Comparison of ENCODE assay signal across 1 cellular context in genomic region chr10:955820-956217, GRCh38.
TF ChIP-seq lines count a peak whose summit lies in the region.

No MANE protein-coding gene starts in this region.

TF ChIP-seq in HepG2, 621 proteins besides CTCF, POLR2A, EP300 and RAD21:
- TF ChIP-seq SALL2 (CRISPR knock-in tag; IDR thresholded peaks at IDR 0.05) (no peak), ZNF768 (CRISPR knock-in tag; IDR thresholded peaks at IDR 0.05) (no peak), ZSCAN25 (CRISPR knock-in tag; IDR thresholded peaks at IDR 0.05) (0 out of 2 replicates have a peak, but pooled peaks have one; percentile 43), ZNF24 (IDR thresholded peaks at IDR 0.05) (no peak), STAG1 (CRISPR knock-in tag; IDR thresholded peaks at IDR 0.05) (peak; percentile 37)
TF ChIP-seq in HepG2: peak in this region for 2.
